Comparison of ENCODE assay signal across 1 cellular context in the genomic region with DNA sequence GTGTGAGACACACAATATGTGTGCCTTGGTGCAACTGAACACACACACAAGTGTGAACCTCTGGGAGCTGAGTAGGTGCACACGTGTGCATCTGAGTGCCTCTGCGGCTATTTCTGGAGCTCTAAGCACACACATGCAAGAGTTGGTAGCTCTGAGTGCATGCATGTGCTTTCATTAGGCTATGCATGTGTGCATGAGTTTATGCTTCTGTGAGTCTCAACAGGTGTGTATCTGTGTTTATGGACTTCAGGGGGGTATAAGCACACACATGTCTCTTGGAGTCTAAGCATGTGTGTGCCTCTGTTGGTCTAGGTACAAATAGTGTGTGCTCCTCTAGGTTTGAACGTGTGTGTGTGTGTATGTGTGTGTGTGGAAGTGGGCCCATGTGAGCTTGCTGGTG.
TF ChIP-seq lines count a peak whose summit lies in the region.

No MANE protein-coding gene starts in this region.

TF ChIP-seq in IMR-90, 13 proteins besides CTCF, POLR2A, EP300 and RAD21 (continued from another document):
- TF ChIP-seq, protein P1, sequence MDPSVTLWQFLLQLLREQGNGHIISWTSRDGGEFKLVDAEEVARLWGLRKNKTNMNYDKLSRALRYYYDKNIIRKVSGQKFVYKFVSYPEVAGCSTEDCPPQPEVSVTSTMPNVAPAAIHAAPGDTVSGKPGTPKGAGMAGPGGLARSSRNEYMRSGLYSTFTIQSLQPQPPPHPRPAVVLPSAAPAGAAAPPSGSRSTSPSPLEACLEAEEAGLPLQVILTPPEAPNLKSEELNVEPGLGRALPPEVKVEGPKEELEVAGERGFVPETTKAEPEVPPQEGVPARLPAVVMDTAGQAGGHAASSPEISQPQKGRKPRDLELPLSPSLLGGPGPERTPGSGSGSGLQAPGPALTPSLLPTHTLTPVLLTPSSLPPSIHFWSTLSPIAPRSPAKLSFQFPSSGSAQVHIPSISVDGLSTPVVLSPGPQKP (IDR thresholded peaks at IDR 0.05; ENCODE audit: borderline replicate concordance, low read depth, low read length) = no peak
- no peak for TF ChIP-seq NFE2L2 (IDR thresholded peaks at IDR 0.05; ENCODE audit: low read depth, low read length)
- TF ChIP-seq RFX5 (IDR thresholded peaks at IDR 0.05; ENCODE audit: low read depth, low read length) = no peak
- TF ChIP-seq RCOR1 (IDR thresholded peaks at IDR 0.05; ENCODE audit: insufficient replicate concordance, low read length) = no peak
